ENCODE assay signal across 2 cellular contexts in the genomic region with DNA sequence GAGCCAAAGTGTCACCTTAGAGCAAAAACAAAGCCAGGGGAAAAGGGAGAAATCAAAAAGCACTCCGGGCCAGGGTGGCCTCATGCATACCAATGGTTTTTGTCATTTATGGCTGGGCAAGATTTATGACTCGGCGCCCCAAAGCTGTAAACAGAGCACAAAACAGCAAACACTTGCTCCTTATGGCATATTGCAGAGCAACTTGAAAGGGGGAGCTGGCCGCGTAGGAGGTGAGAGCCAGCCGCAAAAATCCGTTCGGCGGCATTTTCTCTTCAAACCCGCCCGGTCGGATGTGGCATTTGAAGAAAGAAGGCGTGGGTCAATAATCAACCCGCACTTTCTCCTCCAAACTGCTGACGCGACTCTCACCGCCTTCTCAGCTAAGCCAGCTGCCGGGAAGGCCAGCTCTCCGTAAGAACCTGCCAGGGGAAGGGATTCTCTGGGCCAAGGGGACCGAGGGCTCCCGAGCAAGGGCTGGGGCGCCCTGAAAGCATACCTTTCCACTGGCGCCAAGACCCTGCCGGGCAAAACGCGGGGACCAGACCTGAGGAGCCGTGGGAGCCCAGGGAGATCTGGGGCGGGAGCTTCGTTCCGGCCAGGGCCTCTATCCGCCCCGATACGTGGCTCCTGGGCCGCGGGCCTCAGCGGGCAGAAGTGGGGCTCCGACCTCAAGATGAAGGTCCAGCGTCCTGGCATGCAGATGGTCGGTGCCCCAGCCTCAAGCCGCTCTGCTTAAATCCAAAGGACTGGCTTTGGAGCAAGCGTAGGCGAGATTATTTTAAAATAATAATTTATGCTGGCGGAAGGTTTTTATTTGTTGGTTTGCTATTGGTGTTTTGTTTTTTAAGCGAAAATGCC.
TF ChIP-seq lines count a peak whose summit lies in the region.

No MANE protein-coding gene starts in this region.

TF ChIP-seq in GM23338, 12 proteins besides CTCF, POLR2A, EP300 and RAD21 (continues in another document):
- TF ChIP-seq CREB1 (CRISPR knock-in tag; IDR thresholded peaks at IDR 0.05; ENCODE audit: low read depth): no peak
- no peak for TF ChIP-seq JUNB (IDR thresholded peaks at IDR 0.05; ENCODE audit: unreplicated experiment)
- TF ChIP-seq, protein P1, sequence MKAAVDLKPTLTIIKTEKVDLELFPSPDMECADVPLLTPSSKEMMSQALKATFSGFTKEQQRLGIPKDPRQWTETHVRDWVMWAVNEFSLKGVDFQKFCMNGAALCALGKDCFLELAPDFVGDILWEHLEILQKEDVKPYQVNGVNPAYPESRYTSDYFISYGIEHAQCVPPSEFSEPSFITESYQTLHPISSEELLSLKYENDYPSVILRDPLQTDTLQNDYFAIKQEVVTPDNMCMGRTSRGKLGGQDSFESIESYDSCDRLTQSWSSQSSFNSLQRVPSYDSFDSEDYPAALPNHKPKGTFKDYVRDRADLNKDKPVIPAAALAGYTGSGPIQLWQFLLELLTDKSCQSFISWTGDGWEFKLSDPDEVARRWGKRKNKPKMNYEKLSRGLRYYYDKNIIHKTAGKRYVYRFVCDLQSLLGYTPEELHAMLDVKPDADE (IDR thresholded peaks at IDR 0.05): no peak
- TF ChIP-seq POLR2AphosphoS5 (IDR thresholded peaks at IDR 0.05; ENCODE audit: low read depth): no peak
- TF ChIP-seq ZNF331 (CRISPR knock-in tag; IDR thresholded peaks at IDR 0.05; ENCODE audit: low read depth): no peak
- TF ChIP-seq STAT1 (IDR thresholded peaks at IDR 0.05; ENCODE audit: unreplicated experiment): no peak
- TF ChIP-seq EZH2phosphoT487 (IDR thresholded peaks at IDR 0.05; ENCODE audit: unreplicated experiment): peak; percentile 93
- TF ChIP-seq, protein P2, sequence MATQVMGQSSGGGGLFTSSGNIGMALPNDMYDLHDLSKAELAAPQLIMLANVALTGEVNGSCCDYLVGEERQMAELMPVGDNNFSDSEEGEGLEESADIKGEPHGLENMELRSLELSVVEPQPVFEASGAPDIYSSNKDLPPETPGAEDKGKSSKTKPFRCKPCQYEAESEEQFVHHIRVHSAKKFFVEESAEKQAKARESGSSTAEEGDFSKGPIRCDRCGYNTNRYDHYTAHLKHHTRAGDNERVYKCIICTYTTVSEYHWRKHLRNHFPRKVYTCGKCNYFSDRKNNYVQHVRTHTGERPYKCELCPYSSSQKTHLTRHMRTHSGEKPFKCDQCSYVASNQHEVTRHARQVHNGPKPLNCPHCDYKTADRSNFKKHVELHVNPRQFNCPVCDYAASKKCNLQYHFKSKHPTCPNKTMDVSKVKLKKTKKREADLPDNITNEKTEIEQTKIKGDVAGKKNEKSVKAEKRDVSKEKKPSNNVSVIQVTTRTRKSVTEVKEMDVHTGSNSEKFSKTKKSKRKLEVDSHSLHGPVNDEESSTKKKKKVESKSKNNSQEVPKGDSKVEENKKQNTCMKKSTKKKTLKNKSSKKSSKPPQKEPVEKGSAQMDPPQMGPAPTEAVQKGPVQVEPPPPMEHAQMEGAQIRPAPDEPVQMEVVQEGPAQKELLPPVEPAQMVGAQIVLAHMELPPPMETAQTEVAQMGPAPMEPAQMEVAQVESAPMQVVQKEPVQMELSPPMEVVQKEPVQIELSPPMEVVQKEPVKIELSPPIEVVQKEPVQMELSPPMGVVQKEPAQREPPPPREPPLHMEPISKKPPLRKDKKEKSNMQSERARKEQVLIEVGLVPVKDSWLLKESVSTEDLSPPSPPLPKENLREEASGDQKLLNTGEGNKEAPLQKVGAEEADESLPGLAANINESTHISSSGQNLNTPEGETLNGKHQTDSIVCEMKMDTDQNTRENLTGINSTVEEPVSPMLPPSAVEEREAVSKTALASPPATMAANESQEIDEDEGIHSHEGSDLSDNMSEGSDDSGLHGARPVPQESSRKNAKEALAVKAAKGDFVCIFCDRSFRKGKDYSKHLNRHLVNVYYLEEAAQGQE (IDR thresholded peaks at IDR 0.05; ENCODE audit: unreplicated experiment): no peak
- no peak for TF ChIP-seq ZNF114 (CRISPR knock-in tag; IDR thresholded peaks at IDR 0.05)

TF ChIP-seq in neural cell, 6 proteins besides CTCF, POLR2A, EP300 and RAD21:
- TF ChIP-seq MXI1 (conservative IDR thresholded peaks at IDR 0.05; ENCODE audit: poor library complexity, severe bottlenecking): no peak
- peak; percentile 51 for TF ChIP-seq EZH2 (IDR thresholded peaks at IDR 0.05; ENCODE audit: borderline replicate concordance, insufficient read depth, low read length, poor library complexity, severe bottlenecking)
- no peak for TF ChIP-seq POLR2AphosphoS5 (IDR thresholded peaks at IDR 0.05)
